Comparison of ENCODE assay signal across 11 cellular contexts in the genomic region with DNA sequence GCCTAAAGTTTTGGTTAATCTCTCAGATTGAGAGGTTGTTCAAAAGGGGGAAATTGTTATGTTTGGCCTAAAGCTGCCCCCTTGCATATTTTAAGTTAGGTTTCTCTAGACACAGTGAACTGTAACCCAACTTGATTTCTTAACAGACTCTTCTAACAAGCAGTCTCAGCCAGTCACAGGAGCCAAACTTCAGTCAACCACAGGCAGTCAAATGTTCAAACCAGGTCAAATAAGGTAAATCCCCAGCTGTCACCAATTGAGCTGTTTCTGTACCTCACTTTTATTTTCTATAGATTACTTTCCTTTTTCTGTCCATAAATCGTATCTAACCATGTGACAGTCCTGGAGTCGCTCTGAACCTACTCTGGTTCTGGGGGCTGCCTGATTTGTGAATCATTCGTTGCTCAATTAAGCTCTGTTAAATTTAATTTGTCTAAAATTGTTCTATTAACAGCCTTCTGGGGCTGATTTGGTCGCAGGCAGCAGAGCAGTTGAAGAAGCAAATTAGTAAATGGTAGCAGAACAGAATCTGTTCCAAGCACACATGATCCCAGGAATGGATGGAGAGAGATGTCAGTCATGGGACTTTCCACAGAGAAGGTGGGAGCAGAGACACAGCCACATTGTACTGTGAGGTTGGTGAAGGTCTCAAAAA. TPM values are rescaled to one million over a fixed set of nuclear protein-coding genes. Genes with fewer than 3 reads are reported as not detected.
DNase-seq lines count a peak whose midpoint lies in the region; ATAC-seq and TF ChIP-seq lines count a peak whose summit lies in the region.
"Had no signal": no experiment of that assay in that cellular context is flagged by ENCODE, and none has a peak within 500 bp of the region (broad histone marks: within the 10 kb centered on the region; RNA-seq: fewer than 3 reads in every experiment).

No MANE protein-coding gene starts in this region.

- no peaks in the 10 kb centered on the region for H3K27me3 ChIP-seq in adipocyte (replicated peaks; ENCODE audit: control insufficient read depth, insufficient read depth, low read length)

- no peaks in the 10 kb centered on the region for H3K36me3 ChIP-seq in adipocyte (ENCODE audit: control insufficient read depth, insufficient read depth, low read length, severe bottlenecking)

- peaks cover 23% of the 10 kb centered on the region for H3K4me1 ChIP-seq in adipocyte (ENCODE audit: control insufficient read depth, insufficient read depth, low read length)

- peak overlapping the region; percentile 29 for H3K9ac ChIP-seq in adipocyte (ENCODE audit: low read length)
- H3K9ac ChIP-seq: parathyroid adenoma had no signal

- ATAC-seq in GM18498 (IDR thresholded peaks at IDR 0.05; ENCODE audit: unreplicated experiment) (peak; percentile 87), GM19397 (IDR thresholded peaks at IDR 0.05; ENCODE audit: unreplicated experiment) (peak; percentile 79), HG03135 (IDR thresholded peaks at IDR 0.05; ENCODE audit: unreplicated experiment) (peak; percentile 80)

- DNase-seq in adipocyte (ENCODE audit: low read depth), result no peak
- no peak for DNase-seq in cardiac septum (ENCODE audit: low spot score)
- DNase-seq in UCSD-AML1 (lab: John Stamatoyannopoulos, UW; ENCODE audit: unreplicated experiment), result no peak
- no peak for DNase-seq in NCI-H345 (lab: John Stamatoyannopoulos, UW)
- no peak for DNase-seq in foreskin fibroblast
- DNase-seq: hippocampal formation, KG1 had no signal

- H3K4me3 ChIP-seq in adipocyte (ENCODE audit: low read length), result no peak overlapping the region
- H3K4me3 ChIP-seq in foreskin fibroblast (ENCODE audit: low read depth in 1 of 2, low read length in 2 of 2), result no peak overlapping the region

- no peaks in the 10 kb centered on the region for H3K9me3 ChIP-seq in adipocyte (ENCODE audit: control insufficient read depth, low read length)

- intact Hi-C loops in cardiac septum (cut with DNase I), result no loop called here

- TF ChIP-seq CTCF in foreskin fibroblast (IDR thresholded peaks at IDR 0.05; ENCODE audit: low read depth, low read length), result no peak

RNA-seq across cellular contexts. Expression of a gene that starts 16.4 kb away (rescaled TPM):
- total RNA-seq in cardiac septum, result 90.3 TPM
